In the genomic region with DNA sequence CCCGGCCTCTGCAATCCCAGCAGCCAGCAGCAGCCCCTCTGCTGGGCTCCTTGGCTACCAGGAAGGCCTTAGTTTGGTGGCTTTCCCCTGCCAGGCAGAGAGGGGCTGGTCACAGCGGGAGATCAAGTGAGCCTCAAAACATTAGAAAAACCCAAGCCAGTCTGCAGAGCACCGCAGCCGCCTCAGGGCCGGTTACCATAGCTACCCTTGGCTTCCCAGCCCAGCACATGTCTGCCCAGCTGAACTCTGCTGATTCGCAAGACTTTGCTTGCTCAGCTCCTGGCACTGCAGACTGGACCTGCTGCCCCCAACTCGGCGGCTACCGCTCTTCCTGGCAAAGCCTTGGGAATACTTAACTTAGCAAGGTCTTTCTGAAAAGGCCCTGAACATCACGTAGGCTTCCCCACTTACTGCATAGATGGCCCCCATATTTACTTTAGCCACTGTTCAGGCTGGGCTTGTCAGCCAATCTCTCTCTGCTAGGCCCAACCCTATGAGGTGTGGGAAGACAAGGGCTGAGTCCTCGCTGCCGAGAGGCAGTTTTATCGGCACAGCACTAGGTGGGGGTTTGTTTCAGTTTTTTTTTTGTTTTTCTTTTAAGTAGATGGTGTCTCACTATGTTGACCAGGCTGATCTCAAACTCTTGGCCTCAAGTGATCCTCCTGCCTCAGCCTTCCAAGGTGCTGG, we compare ENCODE assay signal across 8 cellular contexts. TPM values are rescaled to one million over a fixed set of nuclear protein-coding genes. Genes with fewer than 3 reads are reported as not detected.
DNase-seq lines count a peak whose midpoint lies in the region; ATAC-seq and TF ChIP-seq lines count a peak whose summit lies in the region.

No MANE protein-coding gene starts in this region.

- H3K4me3 ChIP-seq in AG09309 (ENCODE audit: control insufficient read depth, low read depth, low read length) (no peak overlapping the region), breast epithelium (peak overlapping the region in 1 of 3 donors; percentile 1), right lobe of liver (no peak overlapping the region), Caco-2 (ENCODE audit: low read depth, low read length) (no peak overlapping the region)

- no peak overlapping the region for H3K27ac Mint-ChIP-seq in stimulated activated memory B cell treated with anti-CD40 and anti-IgM and Interleukin-4, amounts not matched to agents 10 μg/mL and 1 μg/mL and 100 μg/mL, for 72 hours
- no peak overlapping the region for H3K27ac Mint-ChIP-seq in Caco-2 (ENCODE audit: unreplicated experiment)

- POLR2A ChIA-PET in Caco-2 (lab: Charles Lee) = no interaction called here

- H3K27ac ChIP-seq in breast epithelium (peak overlapping the region; percentile 32 to 52), right lobe of liver (no peak overlapping the region)

- peak; percentile 74 to 93 (median 76) for ATAC-seq in right lobe of liver
- ATAC-seq in stimulated activated memory B cell treated with anti-CD40 and anti-IgM and Interleukin-4, amounts not matched to agents 10 μg/mL and 1 μg/mL and 100 μg/mL, for 72 hours = no peak
- ATAC-seq in GM18867 (IDR thresholded peaks at IDR 0.05; ENCODE audit: unreplicated experiment) = no peak

- H3K27me3 Mint-ChIP-seq in stimulated activated memory B cell treated with anti-CD40 and anti-IgM and Interleukin-4, amounts not matched to agents 10 μg/mL and 1 μg/mL and 100 μg/mL, for 72 hours = no peaks in the 10 kb centered on the region
- H3K27me3 Mint-ChIP-seq in Caco-2 (ENCODE audit: insufficient read depth, unreplicated experiment) = no peaks in the 10 kb centered on the region

- H3K36me3 ChIP-seq in breast epithelium (no peaks in the 10 kb centered on the region), right lobe of liver (peaks cover 0 to 1% (median 0%) of the 10 kb centered on the region in 4 donors), Caco-2 (ENCODE audit: control insufficient read depth, insufficient read depth, low read length) (no peaks in the 10 kb centered on the region)

- TF ChIP-seq CTCF in AG09309 (IDR thresholded peaks at IDR 0.05; ENCODE audit: control insufficient read depth, insufficient read depth, low read depth, low read length, missing control alignments) (no peak), breast epithelium (IDR thresholded peaks at IDR 0.05) (no peak), right lobe of liver (IDR thresholded peaks at IDR 0.05) (no peak), Caco-2 (IDR thresholded peaks at IDR 0.05; ENCODE audit: insufficient read depth in 1 of 2, low read depth in 1 of 2, low read length in 1 of 2, severe bottlenecking in 1 of 2, unreplicated experiment in 1 of 2) (no peak)

- DNase-seq in AG09309 (ENCODE audit: low read depth) (peak; percentile 68), NCI-H1092 treated with DMSO at 0.1 percent for 48 hours (lab: John Stamatoyannopoulos, UW) (peak; percentile 99), breast epithelium (ENCODE audit: low spot score in 2 of 2) (peak; percentile 55 to 80), right lobe of liver (peak in 1 of 3 donors; percentile 64), Caco-2 (no peak)
- DNase-seq in activated naive CD4-positive, alpha-beta T cell treated with Interleukin-2 at 50 U/mL for 16 hours = no peak

- peaks cover 6 to 13% of the 10 kb centered on the region in 2 donors for H3K4me1 ChIP-seq in breast epithelium
- H3K4me1 ChIP-seq in right lobe of liver = peaks cover 0 to 3% (median 0%) of the 10 kb centered on the region in 4 donors
- 0 out of 2 replicates have a peak, but pooled peaks cover 3% of the 10 kb centered on the region for H3K4me1 ChIP-seq in Caco-2

- no peak for TF ChIP-seq POLR2A in breast epithelium (IDR thresholded peaks at IDR 0.05)
- no peak for TF ChIP-seq POLR2A in right lobe of liver (IDR thresholded peaks at IDR 0.05)

- WGBS in right lobe of liver (ENCODE audit: insufficient coverage, low coverage, low lambda C conversion rate, missing lambda C conversion rate) = 21% methylated on average over 7 of the region's 13 CpGs

- H3K9me3 ChIP-seq in breast epithelium (no peaks in the 10 kb centered on the region), right lobe of liver (no peaks in the 10 kb centered on the region), Caco-2 (no peaks in the 10 kb centered on the region)

- intact Hi-C loops in breast epithelium (cut with DNase I; ENCODE audit: low total_unique reads) = no loop called here
- intact Hi-C loops in right lobe of liver (cut with DNase I) = no loop called here
- intact Hi-C loops in Caco-2 (cut with micrococcal nuclease; ENCODE audit: unreplicated experiment) = no loop called here

- H3K4me3 Mint-ChIP-seq in stimulated activated memory B cell treated with anti-CD40 and anti-IgM and Interleukin-4, amounts not matched to agents 10 μg/mL and 1 μg/mL and 100 μg/mL, for 72 hours = no peak overlapping the region
- no peak overlapping the region for H3K4me3 Mint-ChIP-seq in Caco-2 (ENCODE audit: unreplicated experiment)

- H3K27me3 ChIP-seq in breast epithelium (no peaks in the 10 kb centered on the region), right lobe of liver (no peaks in the 10 kb centered on the region), Caco-2 (replicated peaks; ENCODE audit: control insufficient read depth, insufficient read depth, low read length) (no peaks in the 10 kb centered on the region)

- CTCF ChIA-PET in Caco-2 (lab: Charles Lee) = no interaction called here

- H3K9me3 Mint-ChIP-seq in stimulated activated memory B cell treated with anti-CD40 and anti-IgM and Interleukin-4, amounts not matched to agents 10 μg/mL and 1 μg/mL and 100 μg/mL, for 72 hours = no peaks in the 10 kb centered on the region
- no peaks in the 10 kb centered on the region for H3K9me3 Mint-ChIP-seq in Caco-2 (ENCODE audit: unreplicated experiment)

- no peaks in the 10 kb centered on the region for H3K4me1 Mint-ChIP-seq in stimulated activated memory B cell treated with anti-CD40 and anti-IgM and Interleukin-4, amounts not matched to agents 10 μg/mL and 1 μg/mL and 100 μg/mL, for 72 hours
- H3K4me1 Mint-ChIP-seq in Caco-2 (ENCODE audit: low read depth, unreplicated experiment) = no peaks in the 10 kb centered on the region

- no TSS peak for BruUV-seq in Caco-2 (replicated peaks; lab: Mats Ljungman, UMichigan)

- peaks cover 11% of the 10 kb centered on the region for H3K36me3 Mint-ChIP-seq in stimulated activated memory B cell treated with anti-CD40 and anti-IgM and Interleukin-4, amounts not matched to agents 10 μg/mL and 1 μg/mL and 100 μg/mL, for 72 hours
- H3K36me3 Mint-ChIP-seq in Caco-2 (ENCODE audit: insufficient read depth, unreplicated experiment) = peaks cover 16% of the 10 kb centered on the region

RNA-seq across cellular contexts. Expression of gene PLEKHG5, which starts 28.6 kb away (rescaled TPM):
- total RNA-seq in breast epithelium (10 to 100 TPM in 2 of 3 donors, 1 to 10 TPM in 1; 7.0 to 12.0 (median 11.8) TPM), right lobe of liver (1 to 10 TPM in 5 of 6 experiments, under 1 TPM in 1; 0.70 to 2.3 (median 1.5) TPM), Caco-2 (2022) (11.6 and 12.2 TPM in 2 replicates)

RNA-seq across cellular contexts. Expression of gene NOL9, which starts 34.2 kb away (rescaled TPM):
- total RNA-seq in breast epithelium (10 to 100 TPM; 14.7 to 29.6 (median 25.2) TPM), right lobe of liver (10 to 100 TPM in 3 of 6 experiments, 1 to 10 TPM in 3; 8.9 to 13.1 (median 10.7) TPM), Caco-2 (2022) (33.6 and 37.3 TPM in 2 replicates)

RNA-seq across cellular contexts. Expression of gene TAS1R1, which starts 35.0 kb away (rescaled TPM):
- total RNA-seq in breast epithelium = under 1 TPM in 1 of 3 donors, not detected in 2; 0.16 TPM
- total RNA-seq in right lobe of liver = under 1 TPM in 1 of 6 experiments, not detected in 5; 0.26 TPM
- not detected in 2 replicates for total RNA-seq in Caco-2 (2022)

RNA-seq across cellular contexts. Expression of gene TNFRSF25, which starts 54.1 kb away (rescaled TPM):
- total RNA-seq in breast epithelium = 10 to 100 TPM in 2 of 3 donors, 1 to 10 TPM in 1; 3.8 to 13.1 (median 12.4) TPM
- total RNA-seq in right lobe of liver = 1 to 10 TPM; 1.1 to 3.2 (median 2.1) TPM
- 15.0 and 16.3 TPM in 2 replicates for total RNA-seq in Caco-2 (2022)

RNA-seq across cellular contexts. Expression of gene ZBTB48, which starts 59.7 kb away (rescaled TPM):
- 10 to 100 TPM; 19.3 to 19.6 (median 19.4) TPM for total RNA-seq in breast epithelium
- total RNA-seq in right lobe of liver = 10 to 100 TPM in 4 of 6 experiments, 1 to 10 TPM in 2; 5.9 to 43.1 (median 19.5) TPM
- 22.5 and 24.8 TPM in 2 replicates for total RNA-seq in Caco-2 (2022)

Comparison
In these comparisons a context has a peak if more than half of its experiments do, and no peak if none do; other contexts are left out.
1. DNase-seq: peak in AG09309 (single experiment), NCI-H1092 treated with DMSO at 0.1 percent for 48 hours (single experiment) and breast epithelium (2 of 2); none in activated naive CD4-positive, alpha-beta T cell treated with Interleukin-2 at 50 U/mL for 16 hours (single experiment) and Caco-2 (0 of 2).
2. H3K27ac ChIP-seq: peak in breast epithelium (2 of 2); none in right lobe of liver (0 of 3).
3. ATAC-seq: peak in right lobe of liver (4 of 4); none in stimulated activated memory B cell treated with anti-CD40 and anti-IgM and Interleukin-4, amounts not matched to agents 10 μg/mL and 1 μg/mL and 100 μg/mL, for 72 hours (single experiment) and GM18867 (single experiment).